Comparison of ENCODE assay signal across 22 cellular contexts in genomic region chr4:186623546-186623945, GRCh38.
DNase-seq lines count a peak whose midpoint lies in the region; ATAC-seq and TF ChIP-seq lines count a peak whose summit lies in the region.
"Had no signal": no experiment of that assay in that cellular context is flagged by ENCODE, and none has a peak within 500 bp of the region (broad histone marks: within the 10 kb centered on the region; RNA-seq: fewer than 3 reads in every experiment).

No MANE protein-coding gene starts in this region.

- ATAC-seq in IMR-90 (ENCODE audit: low read depth) = no peak
- ATAC-seq: activated CD8-positive, alpha-beta T cell treated with anti-CD3 and anti-CD28 coated beads for 36 hours; activated naive CD4-positive, alpha-beta T cell treated with anti-CD3 and anti-CD28 coated beads, Interleukin-2, amount 50 U/mL, for 72 hours; T-helper 17 cell had no signal

- peak overlapping the region; percentile 77 for H2BK20ac ChIP-seq in IMR-90 (ENCODE audit: low read depth, low read length)

- peak overlapping the region; percentile 62 for H3K23ac ChIP-seq in IMR-90 (ENCODE audit: low read depth, low read length)

- H4K5ac ChIP-seq in IMR-90 (ENCODE audit: low read depth, low read length) = peak overlapping the region; percentile 61; the same call in 1 of the 2 replicates

- POLR2A ChIA-PET in IMR-90 (lab: Charles Lee; ENCODE audit: unreplicated experiment) = no interaction called here

- H3K56ac ChIP-seq in IMR-90 (ENCODE audit: extremely low read depth, insufficient read depth, low read length) = peak overlapping the region; percentile 24; the same call in 1 of the 2 replicates

- CTCF ChIA-PET in IMR-90 (lab: Yijun Ruan, JAX) = no interaction called here

- DNase-seq in IMR-90 (no peak), cardiac fibroblast (ENCODE audit: low read depth in 2 of 2) (peak; percentile 30 to 58), NCI-H510A treated with DMSO at 0.1 percent for 48 hours (lab: John Stamatoyannopoulos, UW) (no peak), endothelial cell (ENCODE audit: low spot score) (no peak), DMS114 treated with DMSO at 0.1 percent for 48 hours (lab: John Stamatoyannopoulos, UW; ENCODE audit: unreplicated experiment) (no peak)
- DNase-seq in activated CD4-positive, CD25-positive, alpha-beta regulatory T cell treated with anti-CD3 and anti-CD28 coated beads, Interleukin-2, amount 50 U/mL, for 72 hours = no peak
- DNase-seq: activated CD8-positive, alpha-beta T cell treated with anti-CD3 and anti-CD28 coated beads for 36 hours; activated T-cell treated with anti-CD3 and anti-CD28 coated beads, Interleukin-2, amount 50 U/mL, for 48 hours; CD4-positive, CD25-positive, alpha-beta regulatory T cell; mesendoderm; NCI-H1092; NCI-H2029; NCI-H446 treated with DMSO at 0.1 percent for 48 hours; SHP77 treated with DMSO at 0.1 percent for 48 hours; small intestine; stimulated activated CD4-positive, alpha-beta T cell treated with anti-CD3 and anti-CD28 coated beads, Interleukin-4, amount 100 ng/mL, for 4 hours; T-helper 17 cell had no signal

- peaks cover 40 to 77% of the 10 kb centered on the region in 2 experiments for H3K79me1 ChIP-seq in IMR-90 (ENCODE audit: low read depth in 1 of 2, low read length in 2 of 2)

- H3K14ac ChIP-seq in IMR-90 (replicated peaks; ENCODE audit: low read depth, low read length) = peak overlapping the region; percentile 61

- intact Hi-C loops in IMR-90 (cut with micrococcal nuclease) = no loop called here

- H3K4me3 Mint-ChIP-seq in nephron = no peak overlapping the region
- H3K4me3 Mint-ChIP-seq in endothelial cell (ENCODE audit: unreplicated experiment) = no peak overlapping the region
- H3K4me3 Mint-ChIP-seq: activated CD8-positive, alpha-beta T cell treated with anti-CD3 and anti-CD28 coated beads for 36 hours; CD4-positive, CD25-positive, alpha-beta regulatory T cell; natural killer cell treated with Interleukin-12 subunit alpha and Interleukin-12 subunit beta and Interleukin-15 and Interleukin-18, amount 100 ng/mL, for 72 hours; T-helper 17 cell had no signal

- in situ Hi-C loops in IMR-90 (cut with MboI; ENCODE audit: low sequenced_read_pairs) = no loop called here

- H3K79me2 ChIP-seq in ACC112 (ENCODE audit: control insufficient read depth, insufficient read depth, low read length, unreplicated experiment) = no peaks in the 10 kb centered on the region

- H3K27me3 Mint-ChIP-seq in nephron (ENCODE audit: low read depth) = no peaks in the 10 kb centered on the region
- H3K27me3 Mint-ChIP-seq in endothelial cell (ENCODE audit: unreplicated experiment) = peaks cover 3% of the 10 kb centered on the region
- H3K27me3 Mint-ChIP-seq: activated CD8-positive, alpha-beta T cell treated with anti-CD3 and anti-CD28 coated beads for 36 hours; CD4-positive, CD25-positive, alpha-beta regulatory T cell; natural killer cell treated with Interleukin-12 subunit alpha and Interleukin-12 subunit beta and Interleukin-15 and Interleukin-18, amount 100 ng/mL, for 72 hours had no signal

- no peak for TF ChIP-seq POLR2A in IMR-90 (IDR thresholded peaks at IDR 0.05; ENCODE audit: low read depth, low read length)

- H4K8ac ChIP-seq in IMR-90 (ENCODE audit: low read depth in 2 of 2, low read length in 2 of 2) = peak overlapping the region; percentile 29 to 69; a peak in 3 of 4 replicates

- dilution Hi-C loops in IMR-90 (cut with HindIII; ENCODE audit: low sequenced_read_pairs, unreplicated experiment) = no loop called here

- H3K9me3 Mint-ChIP-seq in nephron (no peaks in the 10 kb centered on the region), endothelial cell (ENCODE audit: unreplicated experiment) (no peaks in the 10 kb centered on the region)
- H3K9me3 Mint-ChIP-seq: activated CD8-positive, alpha-beta T cell treated with anti-CD3 and anti-CD28 coated beads for 36 hours had no signal

- H2AK9ac ChIP-seq in IMR-90 (replicated peaks; ENCODE audit: low read depth, low read length, poor library complexity) = no peak overlapping the region

- H2BK5ac ChIP-seq in IMR-90 (ENCODE audit: low read depth, low read length, poor library complexity, severe bottlenecking) = peak overlapping the region; percentile 86

- BruUV-seq in IMR-90 (replicated peaks; lab: Mats Ljungman, UMichigan) = no TSS peak

- peak overlapping the region; percentile 62 for H3K18ac ChIP-seq in IMR-90 (ENCODE audit: low read depth, low read length)

- TF ChIP-seq RAD21 in IMR-90 (IDR thresholded peaks at IDR 0.05; ENCODE audit: low read length) = no peak

- H3K9me3 ChIP-seq in IMR-90 (ENCODE audit: control insufficient read depth, insufficient read depth, low read length) = no peaks in the 10 kb centered on the region

- H3K27ac Mint-ChIP-seq in nephron (peak overlapping the region in 2 of 3 experiments; percentile 2 to 16), endothelial cell (ENCODE audit: unreplicated experiment) (no peak overlapping the region)
- H3K27ac Mint-ChIP-seq: activated CD8-positive, alpha-beta T cell treated with anti-CD3 and anti-CD28 coated beads for 36 hours; activated naive CD4-positive, alpha-beta T cell treated with anti-CD3 and anti-CD28 coated beads, Interleukin-2, amount 50 U/mL, for 72 hours; CD4-positive, CD25-positive, alpha-beta regulatory T cell; natural killer cell treated with Interleukin-12 subunit alpha and Interleukin-12 subunit beta and Interleukin-15 and Interleukin-18, amount 100 ng/mL, for 72 hours; T-helper 17 cell had no signal

- peaks cover 18% of the 10 kb centered on the region for H3K4me1 Mint-ChIP-seq in nephron
- H3K4me1 Mint-ChIP-seq in endothelial cell (ENCODE audit: unreplicated experiment) = peaks cover 13% of the 10 kb centered on the region
- H3K4me1 Mint-ChIP-seq: T-helper 17 cell had no signal

- H3K4me3 ChIP-seq in ACC112 (ENCODE audit: low read depth, low read length) (peak overlapping the region; percentile 10; the same call in 1 of the 2 replicates), IMR-90 (ENCODE audit: insufficient read depth, low read depth, low read length) (no peak overlapping the region), cardiac fibroblast (replicated peaks in 1 of 2; ENCODE audit: low read depth in 2 of 2, low read length in 2 of 2) (no peak overlapping the region)

- H3K4me1 ChIP-seq in ACC112 (ENCODE audit: control insufficient read depth, insufficient read depth, low read length, unreplicated experiment) (peaks cover 43% of the 10 kb centered on the region), IMR-90 (ENCODE audit: control insufficient read depth, insufficient read depth, low read length) (peaks cover 16% of the 10 kb centered on the region)

- peak overlapping the region; percentile 90 for H3K4ac ChIP-seq in IMR-90 (ENCODE audit: low read depth, low read length)

- H3K9ac ChIP-seq in IMR-90 (ENCODE audit: low read depth, low read length) = peak overlapping the region; percentile 10; the same call in 1 of the 2 replicates

- H2AK5ac ChIP-seq in IMR-90 (ENCODE audit: low read depth, low read length) = peak overlapping the region; percentile 94

- H2BK15ac ChIP-seq in IMR-90 (ENCODE audit: low read depth, low read length) = peak overlapping the region; percentile 22; the same call in 2 of the 3 replicates

- H3K9me1 ChIP-seq in IMR-90 (ENCODE audit: insufficient read depth, low read length) = peaks cover 32% of the 10 kb centered on the region

- 100% methylated on average over 3 of the region's 5 CpGs; no CpG with 5 or more reads in 1 of the 2 experiments for WGBS in IMR-90 (ENCODE audit: extremely low coverage in 2 of 2, insufficient read length in 1 of 2), 2 experiments

- H3K27ac ChIP-seq in ACC112 (ENCODE audit: low read depth, low read length) (peak overlapping the region; percentile 90), IMR-90 (ENCODE audit: insufficient read depth, low read length) (peak overlapping the region; percentile 66)
- H3K27ac ChIP-seq: VCaP had no signal

- H3K4me2 ChIP-seq in IMR-90 (ENCODE audit: low read depth, low read length) = no peak overlapping the region

- H3K27me3 ChIP-seq in ACC112 (ENCODE audit: insufficient read depth, low read length) = no peaks in the 10 kb centered on the region
- H3K27me3 ChIP-seq in IMR-90 (ENCODE audit: control insufficient read depth, insufficient read depth, low read length) = no peaks in the 10 kb centered on the region

- peaks cover 56% of the 10 kb centered on the region for H4K20me1 ChIP-seq in IMR-90 (ENCODE audit: insufficient read depth, low read length)

- H3K36me3 Mint-ChIP-seq in nephron (ENCODE audit: low read depth) (peaks cover 85% of the 10 kb centered on the region), endothelial cell (ENCODE audit: low read depth, unreplicated experiment) (no peaks in the 10 kb centered on the region)
- H3K36me3 Mint-ChIP-seq: CD4-positive, CD25-positive, alpha-beta regulatory T cell; natural killer cell treated with Interleukin-12 subunit alpha and Interleukin-12 subunit beta and Interleukin-15 and Interleukin-18, amount 100 ng/mL, for 72 hours had no signal

- peak overlapping the region; percentile 81 for H4K91ac ChIP-seq in IMR-90 (ENCODE audit: insufficient read depth, low read depth, low read length)

- no peak for TF ChIP-seq CTCF in IMR-90 (conservative IDR thresholded peaks at IDR 0.05; ENCODE audit: low read depth, low read length)
- TF ChIP-seq CTCF in cardiac fibroblast (IDR thresholded peaks at IDR 0.05; ENCODE audit: low read depth, low read length) = no peak
- no peak for TF ChIP-seq CTCF in nephron (IDR thresholded peaks at IDR 0.05; ENCODE audit: unreplicated experiment in 3 of 3)
- TF ChIP-seq CTCF in endothelial cell (IDR thresholded peaks at IDR 0.05; ENCODE audit: unreplicated experiment) = no peak

- H2BK120ac ChIP-seq in IMR-90 (ENCODE audit: low read depth, low read length) = peak overlapping the region; percentile 80

- no peak overlapping the region for H2AFZ ChIP-seq in ACC112 (ENCODE audit: low read length, unreplicated experiment)
- no peak overlapping the region for H2AFZ ChIP-seq in IMR-90 (replicated peaks; ENCODE audit: low read length, poor library complexity)

- H3K36me3 ChIP-seq in ACC112 (ENCODE audit: insufficient read depth, low read length) (peaks cover 34% of the 10 kb centered on the region), IMR-90 (ENCODE audit: control insufficient read depth, insufficient read depth, low read length) (peaks cover 60% of the 10 kb centered on the region)

TF ChIP-seq in IMR-90, 13 proteins besides CTCF, POLR2A, EP300 and RAD21 (continues in another document):
- TF ChIP-seq MAFK (IDR thresholded peaks at IDR 0.05; ENCODE audit: low read depth, low read length) (no peak), FOS (IDR thresholded peaks at IDR 0.05; ENCODE audit: low read depth, low read length) (no peak), CHD1 (IDR thresholded peaks at IDR 0.05; ENCODE audit: low read depth, low read length) (no peak), ELK1 (IDR thresholded peaks at IDR 0.05; ENCODE audit: borderline replicate concordance, low read depth, low read length) (no peak)

Comparison
In these comparisons a context has a peak if more than half of its experiments do, and no peak if none do; other contexts are left out.
1. DNase-seq: peak in cardiac fibroblast (2 of 2); none in IMR-90 (single experiment), NCI-H510A treated with DMSO at 0.1 percent for 48 hours (single experiment), endothelial cell (single experiment), DMS114 treated with DMSO at 0.1 percent for 48 hours (single experiment) and activated CD4-positive, CD25-positive, alpha-beta regulatory T cell treated with anti-CD3 and anti-CD28 coated beads, Interleukin-2, amount 50 U/mL, for 72 hours (single experiment).